9 cellular contexts compared by ENCODE assay signal in genomic region chr17:17877548-17878358, GRCh38. TPM values are rescaled to one million over a fixed set of nuclear protein-coding genes. Genes with fewer than 3 reads are reported as not detected.
DNase-seq lines count a peak whose midpoint lies in the region; ATAC-seq, FAIRE-seq and TF ChIP-seq lines count a peak whose summit lies in the region.
"Had no signal": no experiment of that assay in that cellular context is flagged by ENCODE, and none has a peak within 500 bp of the region (broad histone marks: within the 10 kb centered on the region; RNA-seq: fewer than 3 reads in every experiment).

No MANE protein-coding gene starts in this region.

- no peaks in the 10 kb centered on the region for H3K36me3 ChIP-seq in SK-N-MC (ENCODE audit: insufficient read depth, low read length)
- no peaks in the 10 kb centered on the region for H3K36me3 ChIP-seq in pancreas

- peak; percentile 90 for FAIRE-seq in pancreas (lab: Jason Lieb, UNC)

- ATAC-seq in pancreas (peak; percentile 87 to 93 (median 92)), GM21447 (IDR thresholded peaks at IDR 0.05; ENCODE audit: unreplicated experiment) (no peak), HG02759 (IDR thresholded peaks at IDR 0.05; ENCODE audit: unreplicated experiment) (no peak), GM18511 (IDR thresholded peaks at IDR 0.05; ENCODE audit: unreplicated experiment) (no peak)
- ATAC-seq: Panc1 had no signal

- TF ChIP-seq CTCF in pancreas (IDR thresholded peaks at IDR 0.05), result no peak

- H3K4me3 ChIP-seq in SK-N-MC (peak overlapping the region; percentile 53), pancreas (no peak overlapping the region)

- H3K27me3 ChIP-seq in pancreas, result no peaks in the 10 kb centered on the region

- H3K4me1 ChIP-seq in pancreas, result peaks cover 27 to 34% (median 29%) of the 10 kb centered on the region in 3 donors

- intact Hi-C loops in pancreas (cut with DNase I), result no loop called here

- H3K9ac ChIP-seq in SK-N-MC (ENCODE audit: insufficient read length), result peak overlapping the region; percentile 3

- DNase-seq in Ammon's horn (ENCODE audit: low spot score) (peak; percentile 63), SK-N-MC (ENCODE audit: low read depth, low spot score) (no peak), glomerular visceral epithelial cell (ENCODE audit: extremely low spot score) (peak; percentile 44), pancreas (peak; percentile 78 to 91 (median 84)), NCI-H526 treated with DMSO at 0.1 percent for 48 hours (lab: John Stamatoyannopoulos, UW) (no peak)

- H3K27ac ChIP-seq in SK-N-MC (peak overlapping the region; percentile 82), pancreas (peak overlapping the region; percentile 76 to 96 (median 91))

- no peaks in the 10 kb centered on the region for H3K9me3 ChIP-seq in SK-N-MC (ENCODE audit: low read depth, low read length)
- H3K9me3 ChIP-seq in pancreas, result no peaks in the 10 kb centered on the region

- WGBS in pancreas, 2 donors, result 1 to 5% methylated on average over 14 of the region's 14 CpGs

RNA-seq across cellular contexts. Expression of gene SREBF1, which starts 41.0 kb away (rescaled TPM):
- 10 to 100 TPM; 12.0 to 38.1 (median 24.3) TPM for total RNA-seq in pancreas
- polyA plus RNA-seq in pancreas, result 10 to 100 TPM; 67.3 to 77.5 TPM

Comparison
In these comparisons a context has a peak if more than half of its experiments do, and no peak if none do; other contexts are left out.
1. DNase-seq: peak in Ammon's horn (single experiment), glomerular visceral epithelial cell (single experiment) and pancreas (6 of 6); none in SK-N-MC (single experiment) and NCI-H526 treated with DMSO at 0.1 percent for 48 hours (single experiment).
2. ATAC-seq: peak in pancreas (4 of 4); none in GM21447 (single experiment), HG02759 (single experiment) and GM18511 (single experiment).